11 cellular contexts compared by ENCODE assay signal in the genomic region with DNA sequence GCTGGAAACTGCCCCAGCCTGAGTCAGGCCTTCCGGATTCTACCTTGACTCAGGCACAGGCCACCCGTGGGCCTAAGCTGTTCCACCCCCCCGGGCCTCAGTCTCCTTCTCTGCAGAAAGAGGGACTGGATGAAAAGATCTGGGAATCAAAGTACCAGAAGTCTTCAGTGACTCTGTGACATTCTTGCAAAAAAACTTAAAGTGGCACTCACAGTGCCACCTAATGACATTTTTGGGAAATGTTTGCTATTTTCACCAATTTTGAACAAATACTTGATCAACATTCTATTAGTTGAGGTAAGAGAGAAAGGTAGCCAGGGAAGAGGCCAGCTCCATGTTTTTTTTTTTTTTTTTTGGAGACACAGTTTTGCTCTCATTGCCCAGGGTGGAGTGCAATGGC. TPM values are rescaled to one million over a fixed set of nuclear protein-coding genes. Genes with fewer than 3 reads are reported as not detected.
A peak's percentile ranks its signal among the peaks of the same experiment; 100 is the strongest.
DNase-seq lines count a peak whose midpoint lies in the region; ATAC-seq, FAIRE-seq and TF ChIP-seq lines count a peak whose summit lies in the region.
"Had no signal": no experiment of that assay in that cellular context is flagged by ENCODE, and none has a peak within 500 bp of the region (broad histone marks: within the 10 kb centered on the region; RNA-seq: fewer than 3 reads in every experiment).

No MANE protein-coding gene starts in this region.

- H3K4me1 ChIP-seq in GM12878 (ENCODE audit: control insufficient read depth, insufficient read depth, low read length) (no peaks in the 10 kb centered on the region), mesendoderm (ENCODE audit: control insufficient read depth, low read depth, low read length) (peaks cover 3% of the 10 kb centered on the region)

- H4K8ac ChIP-seq in mesendoderm (ENCODE audit: low read depth, low read length) = no peak overlapping the region

- H3K9me3 Mint-ChIP-seq in CD4-positive, alpha-beta T cell = no peaks in the 10 kb centered on the region

- RAD21 ChIA-PET in GM12878 (lab: Charles Lee; ENCODE audit: unreplicated experiment) = interaction anchor here (0.6 to 3.2 kb wide), 3 partner anchors 8 to 1326 kb away, joined by 3 to 15 read pairs (median 4); no protein-coding TSS in a partner anchor

- H3K27ac ChIP-seq in CD4-positive, alpha-beta T cell (ENCODE audit: low read depth, low read length) = no peak overlapping the region
- H3K27ac ChIP-seq in GM12878 (ENCODE audit: control insufficient read depth, insufficient read depth) = no peak overlapping the region
- no peak overlapping the region for H3K27ac ChIP-seq in mesendoderm (ENCODE audit: low read depth, low read length)

- H3K4me3 ChIP-seq in HFF-Myc (replicated peaks; ENCODE audit: low read depth, low read length) (no peak overlapping the region), GM12878 (no peak overlapping the region), mesendoderm (ENCODE audit: low read length) (no peak overlapping the region)

- FAIRE-seq in GM12878 (lab: Jason Lieb, UNC) = no peak
- FAIRE-seq: RCC 7860 had no signal

- H2BK15ac ChIP-seq in mesendoderm (replicated peaks; ENCODE audit: low read depth) = no peak overlapping the region

- no peak for DNase-seq in CD4-positive, alpha-beta T cell
- DNase-seq in HFF-Myc (ENCODE audit: extremely low read depth, low read depth) = no peak
- no peak for DNase-seq in GM12878 (ENCODE audit: low read depth, low spot score)
- DNase-seq in mesendoderm = peak; percentile 36
- no peak for DNase-seq in D341Med (ENCODE audit: low spot score)
- DNase-seq: activated T-cell treated with anti-CD3 and anti-CD28 coated beads, Interleukin-2, amount 50 U/mL, for 48 hours; stimulated activated naive CD8-positive, alpha-beta T cell treated with anti-CD3 and anti-CD28 coated beads, Interleukin-15, Interleukin-2, amounts not matched to agents 100 U/mL and 50 U/mL, for 24 hours had no signal

- H3K9ac ChIP-seq in GM12878 (ENCODE audit: control insufficient read depth, insufficient read depth, low read length) = no peak overlapping the region
- H3K9ac ChIP-seq in mesendoderm (ENCODE audit: low read length) = no peak overlapping the region

- no peaks in the 10 kb centered on the region; the same call in 1 of the 2 replicates for H4K20me1 ChIP-seq in GM12878 (ENCODE audit: control insufficient read depth, insufficient read depth)

- H3K4ac ChIP-seq in mesendoderm (ENCODE audit: low read depth, low read length) = no peak overlapping the region

- H2BK120ac ChIP-seq in mesendoderm (ENCODE audit: low read depth, low read length) = no peak overlapping the region

- no peaks in the 10 kb centered on the region for H3K36me3 Mint-ChIP-seq in CD4-positive, alpha-beta T cell (ENCODE audit: low read depth)

- H2AK5ac ChIP-seq in mesendoderm (ENCODE audit: low read length) = no peak overlapping the region

- H3K27ac Mint-ChIP-seq in CD4-positive, alpha-beta T cell = no peak overlapping the region

- TF ChIP-seq CTCF in CD4-positive, alpha-beta T cell (IDR thresholded peaks at IDR 0.05) = peak; percentile 48
- TF ChIP-seq CTCF in HFF-Myc (IDR thresholded peaks at IDR 0.05; ENCODE audit: low read depth, low read length, missing control alignments) = peak; percentile 26
- peak; percentile 28 to 50 (median 48); a peak in 5 of 6 replicates for TF ChIP-seq CTCF in GM12878 (IDR thresholded peaks at IDR 0.05 in 2 of 3, conservative IDR thresholded peaks at IDR 0.05 in 1 of 3; ENCODE audit: control insufficient read depth in 2 of 3, extremely low read depth in 1 of 3, insufficient read depth in 1 of 3, low read depth in 3 of 3, low read length in 3 of 3)

- H2AFZ ChIP-seq in GM12878 (ENCODE audit: control insufficient read depth, low read depth, low read length) = no peak overlapping the region

- H3K79me2 ChIP-seq in GM12878 (ENCODE audit: control insufficient read depth, insufficient read depth, low read length) (no peaks in the 10 kb centered on the region), mesendoderm (ENCODE audit: control insufficient read depth, insufficient read depth, low read length) (no peaks in the 10 kb centered on the region)

- no peaks in the 10 kb centered on the region for H3K9me3 ChIP-seq in CD4-positive, alpha-beta T cell (ENCODE audit: control insufficient read depth, low read length)
- H3K9me3 ChIP-seq in GM12878 (replicated peaks; ENCODE audit: control insufficient read depth, insufficient read depth, low read length) = no peaks in the 10 kb centered on the region

- H3K27me3 Mint-ChIP-seq in CD4-positive, alpha-beta T cell = peaks cover 5% of the 10 kb centered on the region

- H3K27me3 ChIP-seq in CD4-positive, alpha-beta T cell (ENCODE audit: control insufficient read depth, insufficient read depth, low read length) = no peaks in the 10 kb centered on the region
- H3K27me3 ChIP-seq in GM12878 (replicated peaks in 1 of 2; ENCODE audit: control insufficient read depth in 2 of 2, insufficient read depth in 2 of 2, low read length in 1 of 2) = no peaks in the 10 kb centered on the region; a peak in 2 of 4 replicates
- no peaks in the 10 kb centered on the region for H3K27me3 ChIP-seq in mesendoderm (ENCODE audit: insufficient read depth, low read length, poor library complexity)

- CTCF ChIA-PET in CD4-positive, alpha-beta T cell (lab: Charles Lee) = interaction anchor here (0.7 to 5.2 kb wide), 2 partner anchors 104 to 352 kb away, joined by 3 to 42 read pairs; no protein-coding TSS in a partner anchor
- CTCF ChIA-PET in GM12878 (lab: Yijun Ruan, JAX) = interaction anchor here (0.7 to 10.0 kb wide), 13 partner anchors 11 to 415 kb away, joined by 3 to 177 read pairs (median 3); no protein-coding TSS in a partner anchor

- SMC1A ChIA-PET in GM12878 (lab: Charles Lee; ENCODE audit: uncharacterized antibody, unreplicated experiment) = interaction anchor here (0.6 to 8.7 kb wide), 4 partner anchors 64 to 351 kb away, joined by 3 to 63 read pairs (median 4); no protein-coding TSS in a partner anchor

- H3K36me3 ChIP-seq in GM12878 (ENCODE audit: control insufficient read depth in 2 of 2, insufficient read depth in 2 of 2, low read length in 1 of 2) (no peaks in the 10 kb centered on the region), mesendoderm (ENCODE audit: control insufficient read depth, insufficient read depth, low read length) (peaks cover 1% of the 10 kb centered on the region)

- H3K4me2 ChIP-seq in GM12878 (ENCODE audit: control insufficient read depth, insufficient read depth) (no peak overlapping the region), mesendoderm (ENCODE audit: low read length) (no peak overlapping the region)

- no peak for TF ChIP-seq EP300 in GM12878 (IDR thresholded peaks at IDR 0.05; ENCODE audit: borderline replicate concordance in 1 of 2, control insufficient read depth in 1 of 2, low read depth in 2 of 2, low read length in 2 of 2)

- H3K79me1 ChIP-seq in mesendoderm (ENCODE audit: low read length) = no peaks in the 10 kb centered on the region

- in situ Hi-C loops in GM12878 (cut with MboI) = no loop called here

- intact Hi-C loops in CD4-positive, alpha-beta T cell (cut with DNase I, micrococcal nuclease) = loop anchor here (1.0 to 2.0 kb wide), 2 partner anchors 302 to 1185 kb away; no protein-coding TSS in a partner anchor
- intact Hi-C loops in GM12878 (cut with micrococcal nuclease; ENCODE audit: unreplicated experiment) = loop anchor here (10.0 kb wide), 1 partner anchor 343 kb away; no protein-coding TSS in a partner anchor

- peak; percentile 46 for TF ChIP-seq RAD21 in GM12878 (IDR thresholded peaks at IDR 0.05; ENCODE audit: insufficient read depth, low read depth, low read length)

- no peak for ATAC-seq in CD4-positive, alpha-beta T cell (ENCODE audit: poor library complexity)
- ATAC-seq in GM12878 (no peak), GM18517 (IDR thresholded peaks at IDR 0.05; ENCODE audit: unreplicated experiment) (no peak), GM21576 (IDR thresholded peaks at IDR 0.05; ENCODE audit: unreplicated experiment) (no peak), GM21786 (IDR thresholded peaks at IDR 0.05; ENCODE audit: unreplicated experiment) (no peak)
- ATAC-seq: stimulated activated naive CD8-positive, alpha-beta T cell treated with anti-CD3 and anti-CD28 coated beads, Interleukin-15, Interleukin-2, amounts not matched to agents 100 U/mL and 50 U/mL, for 24 hours had no signal

- H2BK5ac ChIP-seq in mesendoderm (ENCODE audit: low read length) = no peak overlapping the region

- no peak overlapping the region for H4K5ac ChIP-seq in mesendoderm (ENCODE audit: low read length)

- no peak overlapping the region for H3K23ac ChIP-seq in mesendoderm (ENCODE audit: low read length)

- H3K4me3 Mint-ChIP-seq in CD4-positive, alpha-beta T cell = no peak overlapping the region

- WGBS in GM12878 (ENCODE audit: insufficient coverage, insufficient replicate concordance, low lambda C conversion rate, missing lambda C conversion rate) = 13% methylated on average over 3 of the region's 3 CpGs
- WGBS in mesendoderm (ENCODE audit: extremely low coverage, insufficient coverage, low lambda C conversion rate) = no CpG with 5 or more reads among the region's 3 CpGs

- POLR2A ChIA-PET in CD4-positive, alpha-beta T cell (lab: Charles Lee) = no interaction called here
- POLR2A ChIA-PET in GM12878 (lab: Charles Lee) = no interaction called here

- no peak overlapping the region for H3K18ac ChIP-seq in mesendoderm (ENCODE audit: low read length)

- no TSS peak for BruUV-seq in GM12878 (replicated peaks; lab: Mats Ljungman, UMichigan)

- H3K4me1 Mint-ChIP-seq in CD4-positive, alpha-beta T cell (ENCODE audit: low read depth) = no peaks in the 10 kb centered on the region

- TF ChIP-seq POLR2A in GM12878 (IDR thresholded peaks at IDR 0.05; ENCODE audit: low read depth, low read length) = no peak

- H3K56ac ChIP-seq in mesendoderm (ENCODE audit: low read length) = no peak overlapping the region

RNA-seq across cellular contexts. Expression of gene ACAA2, which starts 48.3 kb away (rescaled TPM):
- 1 to 10 TPM; 5.7 to 6.2 TPM for total RNA-seq in CD4-positive, alpha-beta T cell
- 24.3 and 26.2 TPM in 2 replicates for total RNA-seq in GM12878 (2013; cell fraction: nucleolus; rRNA removed)
- 50.1 and 59.7 TPM in 2 replicates for total RNA-seq in GM12878 (2014; rRNA removed)
- total RNA-seq in GM12878 (2014; rRNA removed; fragmentation: Illumina TruSeq; extraction: Trizol) = 59.1 and 60.6 TPM in 2 replicates
- 60.9 and 63.1 TPM in 2 replicates for total RNA-seq in GM12878 (2021)
- polyA plus RNA-seq in GM12878 (2011; ENCODE audit: low read depth) = 68.6 TPM
- polyA plus RNA-seq in GM12878 (2011; rRNA removed) = 48.9 and 68.3 TPM in 2 replicates
- polyA plus RNA-seq in GM12878 (2011; cell fraction: cytosol; rRNA removed) = 39.0 and 54.5 TPM in 2 replicates
- 28.0 and 35.2 TPM in 2 replicates for polyA plus RNA-seq in GM12878 (2011; cell fraction: nucleus; rRNA removed)
- polyA plus RNA-seq in GM12878 (2012) = 58.5 and 63.9 TPM in 2 replicates
- 66.0 and 80.4 TPM in 2 replicates for polyA plus RNA-seq in GM12878 (2014; fragmentation: Illumina TruSeq; extraction: Trizol)
- polyA plus RNA-seq in GM12878 (2014; fragmentation: Nextera tagmentation; extraction: Ambion mirVana) = 10 to 100 TPM; 86.3 to 97.3 TPM
- 36.1 and 43.1 TPM in 2 replicates for polyA plus RNA-seq in GM12878 (2014; rRNA removed)
- 100 to 1,000 TPM; 130 to 134 TPM for polyA plus RNA-seq in GM12878 (2016; fragmentation: Nextera tagmentation; extraction: Ambion mirVana)
- 35.9 and 36.5 TPM in 2 replicates for polyA minus RNA-seq in GM12878 (2011; rRNA and poly(A)+ RNA removed)
- polyA minus RNA-seq in GM12878 (2011; cell fraction: cytosol; rRNA and poly(A)+ RNA removed) = 12.4 TPM in 2 replicates
- polyA minus RNA-seq in GM12878 (2011; cell fraction: nucleus; rRNA and poly(A)+ RNA removed) = 5.8 and 9.9 TPM in 2 replicates
- 82.8 TPM for polyA plus RNA-seq in mesendoderm (2013, experiment 1 of 2)
- 80.7 TPM for polyA plus RNA-seq in mesendoderm (2013, experiment 2 of 2)
